8 cellular contexts compared by ENCODE assay signal in the genomic region with DNA sequence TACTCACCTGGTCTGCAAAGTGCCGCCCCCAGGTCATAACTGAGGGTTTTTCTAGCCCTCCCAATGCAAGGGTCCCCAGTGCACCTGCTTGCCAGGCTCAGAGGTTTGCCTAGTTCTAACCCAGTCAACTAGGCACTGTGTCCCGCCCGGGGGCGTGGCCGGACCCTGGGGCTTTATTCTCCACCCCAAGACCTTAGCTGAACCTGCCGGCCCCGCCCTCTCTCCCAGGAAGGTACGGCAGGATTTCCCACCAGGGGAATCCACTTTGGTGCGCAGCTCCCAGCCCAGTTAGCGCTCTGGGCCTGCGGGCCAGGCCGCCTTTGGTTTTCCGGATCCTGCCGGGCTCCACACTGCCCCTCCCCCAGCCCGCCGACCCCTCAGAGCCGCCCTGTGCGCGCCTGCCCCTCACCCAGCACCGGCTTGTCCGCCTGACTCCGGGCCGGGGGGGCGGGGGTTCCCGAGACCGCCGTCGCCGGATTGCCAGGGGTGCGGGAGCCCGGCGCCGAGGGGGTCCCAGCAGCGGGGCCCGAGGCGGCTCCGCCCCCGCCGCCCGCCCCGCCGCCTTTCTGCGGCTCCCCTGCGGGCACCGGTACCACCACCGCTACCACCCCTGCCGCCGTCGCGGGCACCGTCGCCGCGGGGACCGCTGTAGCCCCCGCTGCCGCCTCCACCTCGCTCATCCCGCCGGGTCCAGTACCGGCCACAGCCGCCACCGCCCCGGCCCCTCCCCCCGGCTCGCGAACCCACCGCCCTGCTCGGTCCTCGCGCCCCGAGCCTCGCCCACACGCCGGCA. TPM values are rescaled to one million over a fixed set of nuclear protein-coding genes. Genes with fewer than 3 reads are reported as not detected.
DNase-seq lines count a peak whose midpoint lies in the region; ATAC-seq lines count a peak whose summit lies in the region.

No MANE protein-coding gene starts in this region.

- H3K36me3 ChIP-seq in subcutaneous abdominal adipose tissue (ENCODE audit: control insufficient read depth in 5 of 5, insufficient read depth in 5 of 5, low read length in 5 of 5), result no peaks in the 10 kb centered on the region

- peak overlapping the region in 3 of 5 donors; percentile 19 to 53 (median 22) for H3K4me3 ChIP-seq in subcutaneous abdominal adipose tissue (ENCODE audit: low read depth in 1 of 5, low read length in 5 of 5)

- ATAC-seq in HG03135 (IDR thresholded peaks at IDR 0.05; ENCODE audit: unreplicated experiment) (no peak), HG03280 (IDR thresholded peaks at IDR 0.05; ENCODE audit: unreplicated experiment) (no peak), HG02938 (IDR thresholded peaks at IDR 0.05; ENCODE audit: unreplicated experiment) (no peak)

- POLR2A ChIA-PET in activated CD4-positive, alpha-beta memory T cell treated with anti-CD3 and anti-CD28 coated beads, Interleukin-2, amount 10 ng/mL, durations not matched to agents 7 days and 5 days (lab: Charles Lee), result interaction anchor here (1.9 kb wide), 1 partner anchor 143 kb away, joined by 4 read pairs; no protein-coding TSS in a partner anchor

- DNase-seq in activated CD4-positive, alpha-beta T cell treated with anti-CD3 and anti-CD28 coated beads for 48 hours, result peak; percentile 43
- no peak for DNase-seq in activated CD4-positive, alpha-beta T cell treated with anti-CD3 and anti-CD28 coated beads, Interleukin-2, amount 50 U/mL, for 1 hour
- DNase-seq in activated CD4-positive, alpha-beta memory T cell treated with anti-CD3 and anti-CD28 coated beads, Interleukin-2, amount 10 ng/mL, durations not matched to agents 7 days and 5 days, result no peak
- no peak for DNase-seq in immature natural killer cell

- H3K27ac ChIP-seq in subcutaneous abdominal adipose tissue (ENCODE audit: low read depth, low read length), result peak overlapping the region; percentile 78

- H3K9ac ChIP-seq in subcutaneous abdominal adipose tissue (ENCODE audit: low read length in 5 of 5), result no peak overlapping the region

- peak overlapping the region; percentile 69 for H3K4me3 Mint-ChIP-seq in activated CD4-positive, alpha-beta memory T cell treated with anti-CD3 and anti-CD28 coated beads, Interleukin-2, amount 10 ng/mL, durations not matched to agents 7 days and 5 days
- H3K4me3 Mint-ChIP-seq in immature natural killer cell, result peak overlapping the region; percentile 26 to 64 (median 47)

- no peaks in the 10 kb centered on the region for H3K36me3 Mint-ChIP-seq in activated CD4-positive, alpha-beta memory T cell treated with anti-CD3 and anti-CD28 coated beads, Interleukin-2, amount 10 ng/mL, durations not matched to agents 7 days and 5 days (ENCODE audit: low read depth)
- peaks cover 0 to 4% (median 0%) of the 10 kb centered on the region in 3 donors for H3K36me3 Mint-ChIP-seq in immature natural killer cell

- no peaks in the 10 kb centered on the region for H3K9me3 ChIP-seq in subcutaneous abdominal adipose tissue (ENCODE audit: control insufficient read depth in 5 of 5, low read length in 5 of 5)

- peaks cover 37% of the 10 kb centered on the region for H3K27me3 Mint-ChIP-seq in activated CD4-positive, alpha-beta memory T cell treated with anti-CD3 and anti-CD28 coated beads, Interleukin-2, amount 10 ng/mL, durations not matched to agents 7 days and 5 days
- peaks cover 8 to 23% (median 15%) of the 10 kb centered on the region in 3 donors for H3K27me3 Mint-ChIP-seq in immature natural killer cell (ENCODE audit: low read depth in 3 of 3)

- H3K9me3 Mint-ChIP-seq in activated CD4-positive, alpha-beta memory T cell treated with anti-CD3 and anti-CD28 coated beads, Interleukin-2, amount 10 ng/mL, durations not matched to agents 7 days and 5 days, result no peaks in the 10 kb centered on the region
- no peaks in the 10 kb centered on the region for H3K9me3 Mint-ChIP-seq in immature natural killer cell

- CTCF ChIA-PET in activated CD4-positive, alpha-beta memory T cell treated with anti-CD3 and anti-CD28 coated beads, Interleukin-2, amount 10 ng/mL, durations not matched to agents 7 days and 5 days (lab: Charles Lee), result interaction anchor here (1.0 kb wide), 1 partner anchor 73 kb away, joined by 4 read pairs; no protein-coding TSS in a partner anchor

- H3K27me3 ChIP-seq in subcutaneous abdominal adipose tissue (ENCODE audit: control insufficient read depth in 5 of 5, insufficient read depth in 4 of 5, low read length in 5 of 5), result peaks cover 0 to 27% (median 20%) of the 10 kb centered on the region in 5 donors

- peaks cover 29% of the 10 kb centered on the region for H3K4me1 Mint-ChIP-seq in activated CD4-positive, alpha-beta memory T cell treated with anti-CD3 and anti-CD28 coated beads, Interleukin-2, amount 10 ng/mL, durations not matched to agents 7 days and 5 days
- peaks cover 21 to 26% of the 10 kb centered on the region in 2 donors for H3K4me1 Mint-ChIP-seq in immature natural killer cell

- peaks cover 4 to 69% (median 58%) of the 10 kb centered on the region in 5 donors for H3K4me1 ChIP-seq in subcutaneous abdominal adipose tissue (ENCODE audit: control insufficient read depth in 5 of 5, insufficient read depth in 5 of 5, low read length in 5 of 5)

- no peak overlapping the region for H3K27ac Mint-ChIP-seq in activated CD4-positive, alpha-beta memory T cell treated with anti-CD3 and anti-CD28 coated beads, Interleukin-2, amount 10 ng/mL, durations not matched to agents 7 days and 5 days
- H3K27ac Mint-ChIP-seq in immature natural killer cell, result no peak overlapping the region

RNA-seq across cellular contexts. Expression of gene YBX2, which starts 0.4 kb away (rescaled TPM):
- 1 to 10 TPM; 1.5 to 1.6 TPM for total RNA-seq in activated CD4-positive, alpha-beta memory T cell treated with anti-CD3 and anti-CD28 coated beads, Interleukin-2, amount 10 ng/mL, durations not matched to agents 7 days and 5 days
- polyA plus RNA-seq in immature natural killer cell, result not detected

RNA-seq across cellular contexts. Expression of gene SLC2A4, which starts 12.5 kb away (rescaled TPM):
- total RNA-seq in activated CD4-positive, alpha-beta memory T cell treated with anti-CD3 and anti-CD28 coated beads, Interleukin-2, amount 10 ng/mL, durations not matched to agents 7 days and 5 days, result not detected
- under 1 TPM in 1 of 3 donors, not detected in 2; 0.26 TPM for polyA plus RNA-seq in immature natural killer cell

RNA-seq across cellular contexts. Expression of gene EIF5A, which starts 13.4 kb away (rescaled TPM):
- total RNA-seq in activated CD4-positive, alpha-beta memory T cell treated with anti-CD3 and anti-CD28 coated beads, Interleukin-2, amount 10 ng/mL, durations not matched to agents 7 days and 5 days, result 100 to 1,000 TPM; 419 to 420 TPM
- 100 to 1,000 TPM; 235 to 814 (median 797) TPM for polyA plus RNA-seq in immature natural killer cell

RNA-seq across cellular contexts. Expression of gene GPS2, which starts 21.1 kb away (rescaled TPM):
- 10 to 100 TPM; 69.8 to 74.7 TPM for total RNA-seq in activated CD4-positive, alpha-beta memory T cell treated with anti-CD3 and anti-CD28 coated beads, Interleukin-2, amount 10 ng/mL, durations not matched to agents 7 days and 5 days
- 100 to 1,000 TPM; 100 to 129 (median 123) TPM for polyA plus RNA-seq in immature natural killer cell

RNA-seq across cellular contexts. Expression of gene CLDN7, which starts 31.7 kb away (rescaled TPM):
- under 1 TPM; 0.15 to 0.80 TPM for total RNA-seq in activated CD4-positive, alpha-beta memory T cell treated with anti-CD3 and anti-CD28 coated beads, Interleukin-2, amount 10 ng/mL, durations not matched to agents 7 days and 5 days
- polyA plus RNA-seq in immature natural killer cell, result 1 to 10 TPM; 2.5 to 8.7 (median 3.7) TPM
